16 cellular contexts compared by ENCODE assay signal in the genomic region with DNA sequence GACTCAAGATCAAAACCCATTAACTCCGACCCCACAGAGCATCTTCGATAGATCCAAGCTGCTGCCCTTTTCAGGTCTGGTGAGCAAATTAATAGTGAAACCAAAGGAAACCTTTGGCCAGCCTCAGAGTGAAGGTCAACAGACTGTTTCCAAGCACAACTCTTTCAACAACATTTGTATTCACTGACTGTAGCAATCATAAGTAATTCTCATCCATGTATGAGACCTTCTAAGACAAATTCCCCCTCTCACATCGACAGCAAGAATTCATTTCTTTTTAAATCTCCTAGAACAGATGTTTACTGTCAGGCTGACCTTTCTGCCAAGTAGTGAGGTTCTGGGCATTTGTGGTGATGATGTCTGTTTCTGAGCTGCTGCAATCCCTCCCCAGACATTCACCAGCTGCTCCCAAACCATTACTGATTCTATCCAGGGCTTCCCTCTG.
DNase-seq lines count a peak whose midpoint lies in the region; ATAC-seq and TF ChIP-seq lines count a peak whose summit lies in the region.
"Had no signal": no experiment of that assay in that cellular context is flagged by ENCODE, and none has a peak within 500 bp of the region (broad histone marks: within the 10 kb centered on the region; RNA-seq: fewer than 3 reads in every experiment).

No MANE protein-coding gene starts in this region.

- H3K36me3 ChIP-seq in right atrium auricular region (no peaks in the 10 kb centered on the region), vagina (no peaks in the 10 kb centered on the region)

- H3K27me3 ChIP-seq in right atrium auricular region (no peaks in the 10 kb centered on the region), vagina (no peaks in the 10 kb centered on the region)
- H3K27me3 ChIP-seq: spleen had no signal

- DNase-seq in Right ventricle myocardium inferior (ENCODE audit: missing footprints) (no peak), right atrium auricular region (ENCODE audit: low spot score) (no peak), epithelial cell of proximal tubule (ENCODE audit: low read depth) (peak; percentile 33), left kidney (ENCODE audit: low read depth, low spot score) (peak; percentile 69), caudate nucleus (lab: John Stamatoyannopoulos, UW) (no peak), vagina (ENCODE audit: extremely low spot score in 2 of 2) (no peak)
- peak; percentile 26 for DNase-seq in stimulated activated naive B cell treated with anti-CD40 and anti-IgM and Interleukin-4, amounts not matched to agents 10 μg/mL and 1 μg/mL and 100 μg/mL, for 72 hours
- DNase-seq: activated B cell treated with CpG ODN at 0.5 μM for 24 hours; activated gamma-delta T cell; effector memory CD8-positive, alpha-beta T cell; left colon; NCI-H226; spleen had no signal

- H3K4me1 ChIP-seq in right atrium auricular region (peaks cover 0 to 10% of the 10 kb centered on the region in 2 donors), vagina (peaks cover 11% of the 10 kb centered on the region)
- H3K4me1 ChIP-seq: spleen had no signal

- TF ChIP-seq POLR2A in vagina (IDR thresholded peaks at IDR 0.05), result no peak

- ATAC-seq in Right ventricle myocardium inferior, result peak; percentile 84
- peak; percentile 87 to 88 for ATAC-seq in stimulated activated naive B cell treated with anti-CD40 and anti-IgM and Interleukin-4, amounts not matched to agents 10 μg/mL and 1 μg/mL and 100 μg/mL, for 72 hours (replicated peaks)
- no peak for ATAC-seq in GM21529 (IDR thresholded peaks at IDR 0.05; ENCODE audit: unreplicated experiment)
- ATAC-seq: A549; effector memory CD8-positive, alpha-beta T cell; left colon had no signal

- H3K27ac ChIP-seq in right atrium auricular region (peak overlapping the region in 1 of 2 donors; percentile 35), caudate nucleus (ENCODE audit: low read depth, low read length) (no peak overlapping the region), vagina (no peak overlapping the region)
- H3K27ac ChIP-seq: A549 had no signal

- peaks cover 0 to 2% of the 10 kb centered on the region in 2 donors for H3K9me3 Mint-ChIP-seq in stimulated activated naive B cell treated with anti-CD40 and anti-IgM and Interleukin-4, amounts not matched to agents 10 μg/mL and 1 μg/mL and 100 μg/mL, for 72 hours
- H3K9me3 Mint-ChIP-seq: activated B cell treated with CpG ODN at 0.5 μM for 24 hours; effector memory CD8-positive, alpha-beta T cell had no signal

- peak overlapping the region; percentile 63 for H3K27ac Mint-ChIP-seq in stimulated activated naive B cell treated with anti-CD40 and anti-IgM and Interleukin-4, amounts not matched to agents 10 μg/mL and 1 μg/mL and 100 μg/mL, for 72 hours
- H3K27ac Mint-ChIP-seq: activated B cell treated with CpG ODN at 0.5 μM for 24 hours; effector memory CD8-positive, alpha-beta T cell had no signal

- H3K4me3 Mint-ChIP-seq in stimulated activated naive B cell treated with anti-CD40 and anti-IgM and Interleukin-4, amounts not matched to agents 10 μg/mL and 1 μg/mL and 100 μg/mL, for 72 hours, result peak overlapping the region; percentile 25 to 49
- H3K4me3 Mint-ChIP-seq: activated B cell treated with CpG ODN at 0.5 μM for 24 hours; effector memory CD8-positive, alpha-beta T cell; neural crest cell had no signal

- intact Hi-C loops in Right ventricle myocardium inferior (cut with DNase I), result no loop called here
- intact Hi-C loops in vagina (cut with DNase I), result no loop called here

- H3K4me3 ChIP-seq in right atrium auricular region (no peak overlapping the region), epithelial cell of proximal tubule (ENCODE audit: low read depth, low read length) (no peak overlapping the region), vagina (no peak overlapping the region)
- H3K4me3 ChIP-seq: A549, spleen had no signal

- H3K27me3 Mint-ChIP-seq in stimulated activated naive B cell treated with anti-CD40 and anti-IgM and Interleukin-4, amounts not matched to agents 10 μg/mL and 1 μg/mL and 100 μg/mL, for 72 hours, result no peaks in the 10 kb centered on the region
- H3K27me3 Mint-ChIP-seq: activated B cell treated with CpG ODN at 0.5 μM for 24 hours; effector memory CD8-positive, alpha-beta T cell had no signal

- peaks cover 15 to 17% of the 10 kb centered on the region in 2 donors for H3K4me1 Mint-ChIP-seq in stimulated activated naive B cell treated with anti-CD40 and anti-IgM and Interleukin-4, amounts not matched to agents 10 μg/mL and 1 μg/mL and 100 μg/mL, for 72 hours
- H3K4me1 Mint-ChIP-seq: activated B cell treated with CpG ODN at 0.5 μM for 24 hours had no signal

- TF ChIP-seq CTCF in right atrium auricular region (IDR thresholded peaks at IDR 0.05), result no peak
- TF ChIP-seq CTCF in epithelial cell of proximal tubule (conservative IDR thresholded peaks at IDR 0.05; ENCODE audit: low read depth, low read length), result no peak
- TF ChIP-seq CTCF in vagina (IDR thresholded peaks at IDR 0.05), result no peak

- H3K9me3 ChIP-seq in right atrium auricular region (no peaks in the 10 kb centered on the region), vagina (no peaks in the 10 kb centered on the region)
- H3K9me3 ChIP-seq: A549 had no signal

- H3K36me3 Mint-ChIP-seq in stimulated activated naive B cell treated with anti-CD40 and anti-IgM and Interleukin-4, amounts not matched to agents 10 μg/mL and 1 μg/mL and 100 μg/mL, for 72 hours, result peaks cover 40 to 73% of the 10 kb centered on the region in 2 donors

Comparison
In these comparisons a context has a peak if more than half of its experiments do, and no peak if none do; other contexts are left out.
1. DNase-seq: peak in epithelial cell of proximal tubule (single experiment), left kidney (single experiment) and stimulated activated naive B cell treated with anti-CD40 and anti-IgM and Interleukin-4, amounts not matched to agents 10 μg/mL and 1 μg/mL and 100 μg/mL, for 72 hours (single experiment); none in Right ventricle myocardium inferior (single experiment), right atrium auricular region (single experiment), caudate nucleus (0 of 61) and vagina (0 of 2).